In the genomic region with DNA sequence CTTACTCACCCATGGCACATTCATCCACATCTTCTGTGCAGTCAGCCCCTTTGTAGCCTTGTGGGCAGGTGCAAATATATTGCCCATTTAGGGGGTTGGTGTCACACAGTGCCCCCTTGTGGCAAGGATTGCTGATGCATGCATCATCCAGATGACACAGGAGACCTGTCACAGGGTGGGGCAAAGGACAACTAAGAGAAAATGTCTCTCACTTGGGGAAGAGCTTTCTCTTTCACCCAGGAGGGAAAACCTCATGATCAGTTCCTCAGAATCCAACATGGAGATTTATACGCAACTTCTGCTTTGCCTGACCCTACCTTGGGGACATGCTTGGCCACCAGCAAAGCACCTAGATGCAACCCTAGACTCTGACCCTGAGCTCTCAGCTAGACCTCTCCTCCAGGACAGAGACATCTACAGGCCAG, we compare ENCODE assay signal across 8 cellular contexts.
DNase-seq lines count a peak whose midpoint lies in the region; ATAC-seq and TF ChIP-seq lines count a peak whose summit lies in the region.

No MANE protein-coding gene starts in this region.

- DNase-seq in ELR (ENCODE audit: low read depth) (peak; percentile 76), cardiac fibroblast (ENCODE audit: low read depth in 2 of 2) (peak; percentile 33 to 71), lower leg skin (ENCODE audit: low spot score in 2 of 2) (peak; percentile 46 to 91), GOT3 (lab: John Stamatoyannopoulos, UW) (no peak)
- peak; percentile 52 to 53 for DNase-seq in stimulated activated CD8-positive, alpha-beta memory T cell treated with anti-CD3 and anti-CD28 coated beads, Interleukin-4, amount 100 ng/mL, for 1 hour (ENCODE audit: low read depth in 2 of 2, low spot score in 1 of 2)

- peak; percentile 71 for ATAC-seq in GM21367 (IDR thresholded peaks at IDR 0.05; ENCODE audit: unreplicated experiment)

- TF ChIP-seq POLR2A in lower leg skin (IDR thresholded peaks at IDR 0.05), result no peak

- WGBS in lower leg skin, 2 donors, result 89 to 100% methylated on average over 1 of the region's 1 CpG

- intact Hi-C loops in lower leg skin (cut with DNase I; ENCODE audit: low total_unique reads), result no loop called here

- peak; percentile 84 for TF ChIP-seq CTCF in LNCAP (IDR thresholded peaks at IDR 0.05)
- TF ChIP-seq CTCF in WI38 (IDR thresholded peaks at IDR 0.05; ENCODE audit: low read depth, low read length), result peak; percentile 63
- peak; percentile 73 for TF ChIP-seq CTCF in cardiac fibroblast (IDR thresholded peaks at IDR 0.05; ENCODE audit: low read depth, low read length)
- no peak for TF ChIP-seq CTCF in lower leg skin (IDR thresholded peaks at IDR 0.05)

- no peak overlapping the region for H3K4me3 ChIP-seq in WI38 (ENCODE audit: low read depth, low read length)
- H3K4me3 ChIP-seq in cardiac fibroblast (replicated peaks in 1 of 2; ENCODE audit: low read depth in 2 of 2, low read length in 2 of 2), result no peak overlapping the region
- no peak overlapping the region for H3K4me3 ChIP-seq in lower leg skin (ENCODE audit: low read depth, poor library complexity, severe bottlenecking)

Comparison
In these comparisons a context has a peak if more than half of its experiments do, and no peak if none do; other contexts are left out.
1. CTCF ChIP-seq: peak in LNCAP (single experiment), WI38 (single experiment) and cardiac fibroblast (single experiment); none in lower leg skin (0 of 3).